20 cellular contexts compared by ENCODE assay signal in the genomic region with DNA sequence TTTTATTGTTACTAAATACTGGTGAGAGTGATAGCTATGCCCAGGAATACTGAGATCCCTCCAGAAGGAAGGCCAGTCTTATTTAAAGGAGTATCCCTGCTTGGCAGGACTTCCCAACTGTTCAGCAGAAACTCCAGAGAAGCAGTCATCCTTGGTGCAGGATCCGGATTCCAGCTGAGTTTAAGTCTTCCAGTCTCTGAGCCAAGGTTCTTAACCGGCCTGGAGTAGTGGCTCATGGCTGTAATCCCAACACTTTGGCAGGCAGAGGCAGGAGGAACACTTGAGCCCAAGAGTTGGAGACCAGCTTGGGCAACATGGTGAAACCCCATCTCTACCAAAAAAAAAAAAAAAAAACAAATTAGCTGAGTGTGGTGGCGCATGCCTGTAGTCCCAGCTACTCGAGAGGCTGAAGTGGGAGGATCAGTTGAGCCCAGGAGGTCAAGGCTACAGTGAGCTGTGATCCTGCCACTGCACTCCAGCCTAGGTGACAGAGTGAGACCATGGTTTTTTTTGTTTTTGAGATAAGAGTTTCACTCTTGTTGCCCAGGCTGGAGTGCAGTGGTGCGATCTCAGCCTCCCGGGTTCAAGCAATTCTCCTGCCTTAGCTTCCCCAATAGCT.
"Had no signal": no experiment of that assay in that cellular context is flagged by ENCODE, and none has a peak within 500 bp of the region (broad histone marks: within the 10 kb centered on the region; RNA-seq: fewer than 3 reads in every experiment).

No MANE protein-coding gene starts in this region.

- H3K36me3 ChIP-seq: cardiac muscle cell had no signal

- H3K4me2 ChIP-seq: hepatocyte, SK-N-SH had no signal

- H3K27me3 ChIP-seq: cardiac muscle cell, hepatocyte, right atrium auricular region, tibial artery had no signal

- H3K9ac ChIP-seq: SK-N-SH had no signal

- H3K79me2 ChIP-seq: hepatocyte had no signal

- H3K4me3 ChIP-seq: cardiac muscle cell, hepatocyte, right atrium auricular region, tibial artery had no signal

- H2AFZ ChIP-seq: hepatocyte had no signal

- H3K27ac ChIP-seq: cardiac muscle cell, hepatocyte, right atrium auricular region, tibial artery had no signal

- DNase-seq: activated B cell treated with CpG ODN at 0.5 μM for 24 hours; activated CD4-positive, alpha-beta memory T cell treated with anti-CD3 and anti-CD28 coated beads, Interleukin-2, amount 10 ng/mL, durations not matched to agents 7 days and 5 days; activated CD4-positive, alpha-beta T cell treated with anti-CD3 and anti-CD28 coated beads for 4 hours; activated CD8-positive, alpha-beta memory T cell treated with anti-CD3 and anti-CD28 coated beads, Interleukin-2, amount 10 ng/mL, durations not matched to agents 7 days and 5 days; activated naive CD4-positive, alpha-beta T cell; activated naive CD8-positive, alpha-beta T cell treated with anti-CD3 and anti-CD28 coated beads, Interleukin-2, amount 10 ng/mL, durations not matched to agents 7 days and 5 days; activated T-cell treated with anti-CD3 and anti-CD28 coated beads, Interleukin-2, amount 50 U/mL, for 1 hour; amygdala; endodermal cell; left cardiac atrium; SK-N-SH; stimulated activated CD4-positive, alpha-beta T cell treated with anti-CD3 and anti-CD28 coated beads, Interleukin-2, amount 100 ng/mL, for 24 hours; stimulated activated naive CD4-positive, alpha-beta T cell treated with Interleukin-2 at 50 U/mL for 16 hours; T-cell; T-helper 9 cell; tibial artery had no signal

- ATAC-seq: activated CD8-positive, alpha-beta memory T cell treated with anti-CD3 and anti-CD28 coated beads, Interleukin-2, amount 10 ng/mL, durations not matched to agents 7 days and 5 days; activated T-helper 17 cell treated with anti-CD3 and anti-CD28 coated beads, Interleukin-2, amount 50 U/mL, for 72 hours; T-cell had no signal

- H3K9me3 ChIP-seq: right atrium auricular region, SK-N-SH, tibial artery had no signal
